Comparison of ENCODE assay signal across 8 cellular contexts in the genomic region with DNA sequence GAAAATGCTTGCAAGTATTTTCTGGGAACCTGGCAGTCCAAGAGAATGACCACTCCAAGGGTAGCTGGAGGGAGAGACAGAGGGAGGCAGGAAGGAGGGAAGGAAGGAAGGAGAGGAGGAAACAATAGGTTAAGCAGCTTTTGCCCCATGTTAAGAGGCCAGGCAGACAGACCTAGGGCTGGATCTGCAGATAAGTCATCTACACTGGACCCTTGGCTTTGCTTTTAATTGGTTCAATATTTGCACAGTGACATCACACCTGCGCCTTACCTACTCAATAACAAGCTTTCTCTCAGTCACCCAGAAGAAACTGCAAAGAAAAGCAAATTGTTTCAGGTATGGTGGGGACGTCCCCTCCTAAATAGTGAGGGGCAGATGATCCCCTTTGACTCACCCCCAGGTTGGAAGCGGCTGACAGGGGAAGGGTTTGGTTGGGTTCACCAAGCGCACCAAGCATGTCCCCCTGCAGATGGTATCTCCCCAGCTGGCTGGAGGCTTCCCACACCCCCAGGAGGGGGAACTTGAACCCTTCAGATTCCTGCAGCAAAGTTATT. TPM values are rescaled to one million over a fixed set of nuclear protein-coding genes. Genes with fewer than 3 reads are reported as not detected.
DNase-seq lines count a peak whose midpoint lies in the region; ATAC-seq and TF ChIP-seq lines count a peak whose summit lies in the region.

No MANE protein-coding gene starts in this region.

- no peaks in the 10 kb centered on the region for H3K27me3 Mint-ChIP-seq in IgD-negative memory B cell
- H3K27me3 Mint-ChIP-seq in MCF 10A (ENCODE audit: insufficient read depth, unreplicated experiment): no peaks in the 10 kb centered on the region
- no peaks in the 10 kb centered on the region for H3K27me3 Mint-ChIP-seq in naive thymus-derived CD4-positive, alpha-beta T cell

- H3K36me3 Mint-ChIP-seq in IgD-negative memory B cell: no peaks in the 10 kb centered on the region
- peaks cover 26% of the 10 kb centered on the region for H3K36me3 Mint-ChIP-seq in MCF 10A (ENCODE audit: insufficient read depth, unreplicated experiment)
- H3K36me3 Mint-ChIP-seq in naive thymus-derived CD4-positive, alpha-beta T cell: peaks cover 4 to 16% (median 11%) of the 10 kb centered on the region in 5 donors

- H3K4me3 ChIP-seq in AG04449 (ENCODE audit: low read depth, low read length): peak overlapping the region; percentile 2
- H3K4me3 ChIP-seq in naive thymus-derived CD4-positive, alpha-beta T cell (ENCODE audit: low read length): no peak overlapping the region

- peaks cover 96 to 97% of the 10 kb centered on the region in 2 donors for H3K4me1 ChIP-seq in naive thymus-derived CD4-positive, alpha-beta T cell (ENCODE audit: control insufficient read depth in 2 of 2, insufficient read depth in 2 of 2, low read length in 2 of 2)

- H3K4me1 Mint-ChIP-seq in IgD-negative memory B cell: peaks cover 40 to 84% (median 80%) of the 10 kb centered on the region in 3 donors
- peaks cover 51% of the 10 kb centered on the region for H3K4me1 Mint-ChIP-seq in MCF 10A (ENCODE audit: insufficient read depth, unreplicated experiment)
- peaks cover 71 to 100% (median 95%) of the 10 kb centered on the region in 7 donors for H3K4me1 Mint-ChIP-seq in naive thymus-derived CD4-positive, alpha-beta T cell

- H3K9me3 ChIP-seq in naive thymus-derived CD4-positive, alpha-beta T cell (ENCODE audit: control insufficient read depth in 2 of 3, low read length in 3 of 3): no peaks in the 10 kb centered on the region

- no TSS peak for BruUV-seq in MCF 10A (replicated peaks; lab: Mats Ljungman, UMichigan)

- CTCF ChIA-PET in AG04449 (lab: Yijun Ruan, JAX) (interaction anchor here (1.1 to 1.4 kb wide), 2 partner anchors 107 to 130 kb away, joined by 3 to 5 read pairs; no protein-coding TSS in a partner anchor), MCF 10A (lab: Yijun Ruan, JAX) (interaction anchor here (0.6 to 1.1 kb wide), 2 partner anchors 51 to 57 kb away, joined by 3 read pairs; no protein-coding TSS in a partner anchor)
- CTCF ChIA-PET in naive thymus-derived CD4-positive, alpha-beta T cell (lab: Charles Lee): interaction anchor here (0.8 to 1.8 kb wide), 4 partner anchors 11 to 107 kb away, joined by 3 to 7 read pairs (median 4); no protein-coding TSS in a partner anchor

- no peaks in the 10 kb centered on the region for H3K27me3 ChIP-seq in naive thymus-derived CD4-positive, alpha-beta T cell (ENCODE audit: control insufficient read depth in 2 of 2, insufficient read depth in 2 of 2, low read length in 2 of 2)

- POLR2A ChIA-PET in AG04449 (lab: Yijun Ruan, JAX): interaction anchor here (0.5 kb wide), 1 partner anchor 108 kb away, joined by 3 read pairs; no protein-coding TSS in a partner anchor
- POLR2A ChIA-PET in MCF 10A (lab: Yijun Ruan, JAX): interaction anchor here (0.6 to 2.3 kb wide), 8 partner anchors 17 to 600 kb away, joined by 3 to 9 read pairs (median 4); a partner anchor contains a TSS
- POLR2A ChIA-PET in naive thymus-derived CD4-positive, alpha-beta T cell (lab: Charles Lee): interaction anchor here (1.2 to 47.8 kb wide), 3 partner anchors 8 to 35 kb away, joined by 4 to 1512 read pairs (median 1512); a partner anchor contains a TSS

- peak overlapping the region in 3 of 4 donors; percentile 39 to 82 (median 39) for H3K4me3 Mint-ChIP-seq in IgD-negative memory B cell
- H3K4me3 Mint-ChIP-seq in MCF 10A (ENCODE audit: unreplicated experiment): no peak overlapping the region
- peak overlapping the region; percentile 39 to 88 (median 82) for H3K4me3 Mint-ChIP-seq in naive thymus-derived CD4-positive, alpha-beta T cell

- no peak for TF ChIP-seq CTCF in AG04449 (IDR thresholded peaks at IDR 0.05; ENCODE audit: insufficient read depth, low read length, missing control alignments)
- TF ChIP-seq CTCF in MCF 10A (IDR thresholded peaks at IDR 0.05; ENCODE audit: unreplicated experiment): no peak

- H3K27ac Mint-ChIP-seq in IgD-negative memory B cell (peak overlapping the region; percentile 83 to 99 (median 83)), MCF 10A (ENCODE audit: low read depth, unreplicated experiment) (peak overlapping the region; percentile 35)
- peak overlapping the region; percentile 91 to 98 (median 96) for H3K27ac Mint-ChIP-seq in naive thymus-derived CD4-positive, alpha-beta T cell

- no peak for ATAC-seq in naive thymus-derived CD4-positive, alpha-beta T cell
- ATAC-seq in HG03378 (IDR thresholded peaks at IDR 0.05; ENCODE audit: unreplicated experiment): no peak

- H3K9me3 Mint-ChIP-seq in IgD-negative memory B cell (no peaks in the 10 kb centered on the region), MCF 10A (ENCODE audit: unreplicated experiment) (no peaks in the 10 kb centered on the region)
- H3K9me3 Mint-ChIP-seq in naive thymus-derived CD4-positive, alpha-beta T cell: no peaks in the 10 kb centered on the region

- DNase-seq in AG04449 (ENCODE audit: low read depth, low spot score): no peak
- DNase-seq in MCF 10A (ENCODE audit: unreplicated experiment): no peak
- no peak for DNase-seq in naive thymus-derived CD4-positive, alpha-beta T cell
- DNase-seq in NCI-H2196 (lab: John Stamatoyannopoulos, UW; ENCODE audit: unreplicated experiment): no peak
- no peak for DNase-seq in SW 1271 (lab: John Stamatoyannopoulos, UW)
- DNase-seq in HCEC 1CT: no peak

- H3K27ac ChIP-seq in naive thymus-derived CD4-positive, alpha-beta T cell (ENCODE audit: low read depth, low read length): peak overlapping the region; percentile 93

- peaks cover 0 to 18% (median 9%) of the 10 kb centered on the region in 3 experiments for H3K36me3 ChIP-seq in naive thymus-derived CD4-positive, alpha-beta T cell (ENCODE audit: control insufficient read depth in 2 of 3, insufficient read depth in 3 of 3, low read length in 3 of 3)

- intact Hi-C loops in MCF 10A (cut with micrococcal nuclease): no loop called here
- intact Hi-C loops in naive thymus-derived CD4-positive, alpha-beta T cell (cut with micrococcal nuclease): no loop called here

RNA-seq across cellular contexts. Expression of a gene that starts 24.3 kb away (rescaled TPM):
- 231 TPM for polyA plus RNA-seq in IgD-negative memory B cell
- 643 and 653 TPM in 2 replicates for total RNA-seq in MCF 10A (2022)
- 100 to 1,000 TPM; 650 to 900 (median 803) TPM for total RNA-seq in naive thymus-derived CD4-positive, alpha-beta T cell
- 100 to 1,000 TPM in 1 of 2 donors, 10 to 100 TPM in 1; 95.5 to 501 TPM for polyA plus RNA-seq in naive thymus-derived CD4-positive, alpha-beta T cell

Comparison
In these comparisons a context has a peak if more than half of its experiments do, and no peak if none do; other contexts are left out.
1. H3K27ac Mint-ChIP-seq: peak in every context shown above with its lines; median percentile 96 in naive thymus-derived CD4-positive, alpha-beta T cell; 83 in IgD-negative memory B cell; 35 in MCF 10A.